ENCODE assay signal across 7 cellular contexts in the genomic region with DNA sequence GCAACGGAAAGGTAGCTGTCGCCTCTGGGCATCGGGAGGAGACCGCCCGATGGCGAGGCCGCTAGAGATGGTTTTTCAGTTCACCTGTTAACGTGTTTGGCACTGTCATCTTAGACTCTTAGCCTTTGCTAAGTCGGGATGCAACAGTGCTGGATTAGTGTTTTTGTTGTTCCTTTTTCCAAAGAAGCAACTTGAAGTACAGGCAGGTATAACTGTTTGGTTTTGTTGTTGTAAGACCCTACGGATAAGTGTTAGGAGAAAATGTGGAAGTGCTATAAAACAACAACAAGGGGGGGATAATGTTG. TPM values are rescaled to one million over a fixed set of nuclear protein-coding genes. Genes with fewer than 3 reads are reported as not detected.
DNase-seq lines count a peak whose midpoint lies in the region; ATAC-seq, FAIRE-seq and TF ChIP-seq lines count a peak whose summit lies in the region.

No MANE protein-coding gene starts in this region.

- H3K36me3 ChIP-seq in right lobe of liver (no peaks in the 10 kb centered on the region), upper lobe of left lung (no peaks in the 10 kb centered on the region)

- H3K9me3 Mint-ChIP-seq in brain, result peaks cover 0 to 5% (median 2%) of the 10 kb centered on the region in 5 experiments

- H3K4me1 ChIP-seq in right lobe of liver (peaks cover 0 to 16% (median 9%) of the 10 kb centered on the region in 4 donors), upper lobe of left lung (peaks cover 25 to 34% (median 30%) of the 10 kb centered on the region in 4 donors)

- peak overlapping the region; percentile 94 to 99 (median 98) for H3K4me3 Mint-ChIP-seq in brain

- under 1% methylated on average over 9 of the region's 10 CpGs for WGBS in right lobe of liver (ENCODE audit: insufficient coverage, low coverage, low lambda C conversion rate, missing lambda C conversion rate)
- WGBS in upper lobe of left lung, 2 donors, result 2 to 9% methylated on average over 7 to 10 of the region's 10 CpGs

- peak overlapping the region; percentile 96 to 100 (median 99) for H3K27ac Mint-ChIP-seq in brain

- DNase-seq in GM12892 (ENCODE audit: insufficient read length), result peak; percentile 9
- peak; percentile 57 for DNase-seq in KBM-7
- peak in 1 of 3 donors; percentile 48 for DNase-seq in right lobe of liver
- DNase-seq in upper lobe of left lung, result no peak
- DNase-seq in stimulated activated naive CD4-positive, alpha-beta T cell (lab: John Stamatoyannopoulos, UW), result no peak

- no peak for FAIRE-seq in GM12892 (lab: Jason Lieb, UNC)

- H3K27ac ChIP-seq in right lobe of liver, result peak overlapping the region; percentile 82 to 93 (median 90)
- peak overlapping the region; percentile 86 to 92 (median 89) for H3K27ac ChIP-seq in upper lobe of left lung

- H3K4me3 ChIP-seq in right lobe of liver (peak overlapping the region; percentile 65 to 75 (median 70)), upper lobe of left lung (peak overlapping the region; percentile 60 to 79 (median 66))

- in situ Hi-C loops in KBM-7 (cut with MboI; ENCODE audit: low pct_unique_long_range_greater_than_20kb, low sequenced_read_pairs), result no loop called here

- TF ChIP-seq EP300 in upper lobe of left lung (IDR thresholded peaks at IDR 0.05), result no peak

- H3K4me1 Mint-ChIP-seq in brain, result peaks cover 72% of the 10 kb centered on the region

- intact Hi-C loops in right lobe of liver (cut with DNase I), result no loop called here

- peak; percentile 20 for ATAC-seq in GM21576 (IDR thresholded peaks at IDR 0.05; ENCODE audit: unreplicated experiment)
- ATAC-seq in right lobe of liver, result peak; percentile 20 to 41 (median 33)
- ATAC-seq in upper lobe of left lung (ENCODE audit: low FRiP score in 2 of 2), result no peak

- no peaks in the 10 kb centered on the region for H3K27me3 ChIP-seq in right lobe of liver
- H3K27me3 ChIP-seq in upper lobe of left lung, result no peaks in the 10 kb centered on the region

- peaks cover 9% of the 10 kb centered on the region for H3K27me3 Mint-ChIP-seq in brain

- peaks cover 14% of the 10 kb centered on the region for H3K36me3 Mint-ChIP-seq in brain

- no peak for TF ChIP-seq POLR2A in GM12892 (IDR thresholded peaks at IDR 0.05; ENCODE audit: low read depth, low read length)
- TF ChIP-seq POLR2A in right lobe of liver (IDR thresholded peaks at IDR 0.05), result no peak
- no peak for TF ChIP-seq POLR2A in upper lobe of left lung (IDR thresholded peaks at IDR 0.05)

- no peaks in the 10 kb centered on the region for H3K9me3 ChIP-seq in right lobe of liver
- H3K9me3 ChIP-seq in upper lobe of left lung, result no peaks in the 10 kb centered on the region

- TF ChIP-seq CTCF in brain (conservative IDR thresholded peaks at IDR 0.05) (no peak), right lobe of liver (IDR thresholded peaks at IDR 0.05) (no peak), upper lobe of left lung (IDR thresholded peaks at IDR 0.05) (no peak)

RNA-seq across cellular contexts. Expression of a gene that starts 0.7 kb away (rescaled TPM):
- 14.2 TPM for polyA plus RNA-seq in GM12892 (2012; ENCODE audit: missing spikeins)
- polyA plus RNA-seq in brain (ENCODE audit: insufficient read depth, low read depth, low replicate concordance), result 4.3 TPM
- total RNA-seq in right lobe of liver, result 10 to 100 TPM; 12.5 to 32.7 (median 22.1) TPM
- total RNA-seq in upper lobe of left lung, result 10 to 100 TPM in 2 of 6 donors, 1 to 10 TPM in 4; 2.0 to 16.2 (median 9.4) TPM

Comparison
In these comparisons a context has a peak if more than half of its experiments do, and no peak if none do; other contexts are left out.
1. DNase-seq: peak in GM12892 (single experiment) and KBM-7 (single experiment); none in upper lobe of left lung (0 of 2) and stimulated activated naive CD4-positive, alpha-beta T cell (0 of 6).
2. ATAC-seq: peak in GM21576 (single experiment) and right lobe of liver (4 of 4); none in upper lobe of left lung (0 of 2).